Comparison of ENCODE assay signal across 3 cellular contexts in genomic region chr7:1388021-1388704, GRCh38.
TF ChIP-seq lines count a peak whose summit lies in the region.

No MANE protein-coding gene starts in this region.

TF ChIP-seq in SK-N-SH, 30 proteins besides CTCF, POLR2A, EP300 and RAD21:
- TF ChIP-seq RFX5 (IDR thresholded peaks at IDR 0.05; ENCODE audit: low read length) (no peak), YY1 (IDR thresholded peaks at IDR 0.05; ENCODE audit: low read depth) (no peak), TEAD4 (IDR thresholded peaks at IDR 0.05; ENCODE audit: borderline replicate concordance, insufficient read depth) (no peak), RCOR1 (IDR thresholded peaks at IDR 0.05; ENCODE audit: low read length) (no peak), TAF1 (IDR thresholded peaks at IDR 0.05; ENCODE audit: borderline replicate concordance, low read depth, low read length) (no peak), SMC3 (IDR thresholded peaks at IDR 0.05; ENCODE audit: low read depth, low read length) (no peak), USF1 (IDR thresholded peaks at IDR 0.05; ENCODE audit: borderline replicate concordance, low read depth) (no peak), REST (IDR thresholded peaks at IDR 0.05; ENCODE audit: low read depth, low read length) (no peak), GATA2 (CRISPR knock-in tag; IDR thresholded peaks at IDR 0.05) (no peak), GABPA (IDR thresholded peaks at IDR 0.05; ENCODE audit: low read depth) (no peak)

TF ChIP-seq in SK-N-SH treated with all-trans-retinoic acid at 6 μM for 48 hours, 23 proteins besides CTCF, POLR2A, EP300 and RAD21:
- TF ChIP-seq ZNF70 (CRISPR knock-in tag; IDR thresholded peaks at IDR 0.05) (no peak), CSDC2 (CRISPR knock-in tag; IDR thresholded peaks at IDR 0.05) (no peak), ARNTL (CRISPR knock-in tag; IDR thresholded peaks at IDR 0.05; ENCODE audit: borderline replicate concordance, low read depth) (no peak), CSRNP3 (CRISPR knock-in tag; IDR thresholded peaks at IDR 0.05) (no peak), ESRRG (CRISPR knock-in tag; IDR thresholded peaks at IDR 0.05) (no peak), OSR1 (CRISPR knock-in tag; IDR thresholded peaks at IDR 0.05) (no peak), TOX (CRISPR knock-in tag; IDR thresholded peaks at IDR 0.05; ENCODE audit: borderline replicate concordance) (no peak), ZFP30 (CRISPR knock-in tag; IDR thresholded peaks at IDR 0.05) (no peak), TCF4 (CRISPR knock-in tag; IDR thresholded peaks at IDR 0.05; ENCODE audit: borderline replicate concordance) (no peak), BACH2 (CRISPR knock-in tag; IDR thresholded peaks at IDR 0.05; ENCODE audit: borderline replicate concordance) (no peak), ZFP3 (CRISPR knock-in tag; IDR thresholded peaks at IDR 0.05) (no peak)

TF ChIP-seq in H1, 55 proteins besides CTCF, POLR2A, EP300 and RAD21:
- no peak for TF ChIP-seq TCF12 (IDR thresholded peaks at IDR 0.05; ENCODE audit: low read depth, low read length)
- no peak for TF ChIP-seq SRF (IDR thresholded peaks at IDR 0.05; ENCODE audit: low read depth, low read length)
- no peak for TF ChIP-seq HDAC6 (IDR thresholded peaks at IDR 0.05; ENCODE audit: low read depth, low read length)
- TF ChIP-seq TAF1 (IDR thresholded peaks at IDR 0.05; ENCODE audit: low read depth, low read length) = no peak
- no peak for TF ChIP-seq HDAC2 (IDR thresholded peaks at IDR 0.05; ENCODE audit: borderline replicate concordance in 1 of 2, low read depth in 2 of 2, low read length in 2 of 2)
- TF ChIP-seq RFX5 (IDR thresholded peaks at IDR 0.05; ENCODE audit: borderline replicate concordance, low read depth, low read length) = no peak
- TF ChIP-seq CBX8 (IDR thresholded peaks at IDR 0.05; ENCODE audit: borderline replicate concordance, low read depth, low read length) = no peak
- TF ChIP-seq CTBP2 (IDR thresholded peaks at IDR 0.05; ENCODE audit: borderline replicate concordance, insufficient read depth, insufficient read length, low read length) = no peak
- no peak for TF ChIP-seq TBP (IDR thresholded peaks at IDR 0.05; ENCODE audit: low read depth, low read length)
- TF ChIP-seq ASH2L (IDR thresholded peaks at IDR 0.05; ENCODE audit: low read length) = no peak
- no peak for TF ChIP-seq NANOG (IDR thresholded peaks at IDR 0.05; ENCODE audit: insufficient read depth, low read depth, low read length, poor library complexity, severe bottlenecking)
- TF ChIP-seq NRF1 (IDR thresholded peaks at IDR 0.05; ENCODE audit: low read depth, low read length) = no peak
- no peak for TF ChIP-seq KDM1A (IDR thresholded peaks at IDR 0.05; ENCODE audit: borderline replicate concordance, low read length)
- no peak for TF ChIP-seq POU5F1 (IDR thresholded peaks at IDR 0.05; ENCODE audit: low read depth, low read length)
- TF ChIP-seq CHD2 (IDR thresholded peaks at IDR 0.05; ENCODE audit: low read length) = no peak
TF ChIP-seq in H1: peak in this region for 0.
